33 cellular contexts compared by ENCODE assay signal in genomic region chr2:29275186-29275585, GRCh38.
"Had no signal": no experiment of that assay in that cellular context is flagged by ENCODE, and none has a peak within 500 bp of the region (broad histone marks: within the 10 kb centered on the region; RNA-seq: fewer than 3 reads in every experiment).

No MANE protein-coding gene starts in this region.

- H3K27ac ChIP-seq: adrenal gland, breast epithelium, esophagus muscularis mucosa, foreskin keratinocyte, gastrocnemius medialis had no signal

- H3K9me3 Mint-ChIP-seq: activated CD4-positive, alpha-beta memory T cell treated with anti-CD3 and anti-CD28 coated beads for 36 hours; activated CD4-positive, alpha-beta T cell treated with anti-CD3 and anti-CD28 coated beads, Interleukin-2, amount 10 ng/mL, durations not matched to agents 24 days and 14 days; activated naive CD4-positive, alpha-beta T cell treated with anti-CD3 and anti-CD28 coated beads for 36 hours; activated naive CD4-positive, alpha-beta T cell treated with anti-CD3 and anti-CD28 coated beads, Interleukin-2, amount 50 U/mL, for 24 hours; activated naive CD8-positive, alpha-beta T cell treated with anti-CD3 and anti-CD28 coated beads for 36 hours; activated naive CD8-positive, alpha-beta T cell treated with anti-CD3 and anti-CD28 coated beads, Interleukin-2, amount 50 U/mL, for 24 hours; activated T-helper 1 cell treated with anti-CD3 and anti-CD28 coated beads, Interleukin-12 subunit alpha, Interleukin-12 subunit beta, Interleukin-2, Interleukin-4 antibody, amounts not matched to agents 30 ng/mL and 10 ng/mL and 1 ng/mL, durations not matched to agents 14 hours and 24 hours and 36 hours; activated T-helper 2 cell treated with anti-CD3 and anti-CD28 coated beads, Interferon-gamma antibody, Interleukin-2, Interleukin-4, amounts not matched to agents 10 μg/mL and 5 μg/mL and 100 μg/mL, durations not matched to agents 14 hours and 24 hours and 36 hours; central memory CD8-positive, alpha-beta T cell; effector memory CD8-positive, alpha-beta T cell had no signal

- H3K36me3 Mint-ChIP-seq: activated CD4-positive, alpha-beta memory T cell treated with anti-CD3 and anti-CD28 coated beads for 36 hours; activated CD8-positive, alpha-beta memory T cell treated with anti-CD3 and anti-CD28 coated beads, Interleukin-2, amount 10 ng/mL, durations not matched to agents 7 days and 5 days; activated naive CD4-positive, alpha-beta T cell treated with anti-CD3 and anti-CD28 coated beads, Interleukin-2, amount 50 U/mL, for 24 hours; activated naive CD8-positive, alpha-beta T cell treated with anti-CD3 and anti-CD28 coated beads for 36 hours; brain had no signal

- DNase-seq: activated CD4-positive, alpha-beta memory T cell treated with anti-CD3 and anti-CD28 coated beads for 36 hours; activated CD4-positive, alpha-beta T cell treated with anti-CD3 and anti-CD28 coated beads for 36 hours; activated CD4-positive, alpha-beta T cell treated with anti-CD3 and anti-CD28 coated beads, Interleukin-2, amount 10 ng/mL, durations not matched to agents 24 days and 14 days; activated CD4-positive, CD25-positive, alpha-beta regulatory T cell; activated CD4-positive, CD25-positive, alpha-beta regulatory T cell treated with anti-CD3 and anti-CD28 coated beads, Interleukin-2, amount 50 U/mL, for 72 hours; activated CD8-positive, alpha-beta memory T cell treated with anti-CD3 and anti-CD28 coated beads, Interleukin-2, amount 10 ng/mL, durations not matched to agents 7 days and 5 days; activated CD8-positive, alpha-beta memory T cell treated with anti-CD3 and anti-CD28 coated beads, Interleukin-2, amount 50 U/mL, for 4 hours; activated CD8-positive, alpha-beta T cell treated with anti-CD3 and anti-CD28 coated beads, Interleukin-2, amount 10 ng/mL, durations not matched to agents 7 days and 5 days; activated effector memory CD4-positive, alpha-beta T cell treated with anti-CD3 and anti-CD28 coated beads, Interleukin-2, amount 50 U/mL, for 16 hours; activated naive CD4-positive, alpha-beta T cell treated with anti-CD3 and anti-CD28 coated beads for 36 hours; activated naive CD8-positive, alpha-beta T cell treated with anti-CD3 and anti-CD28 coated beads for 36 hours; activated naive CD8-positive, alpha-beta T cell treated with anti-CD3 and anti-CD28 coated beads, Interleukin-2, amount 50 U/mL, for 24 hours; activated T-cell treated with anti-CD3 and anti-CD28 coated beads, Interleukin-2, amount 50 U/mL, for 1 hour; activated T-cell treated with anti-CD3 and anti-CD28 coated beads, Interleukin-2, amount 50 U/mL, for 48 hours; adrenal gland; amygdala; aorta; cortex of kidney; dermis blood vessel endothelial cell; effector CD4-positive, alpha-beta T cell; effector memory CD8-positive, alpha-beta T cell; erythroblast; foreskin keratinocyte; gastrocnemius medialis; glutamatergic neuron; T-helper 2 cell had no signal

- H3K4me3 Mint-ChIP-seq: activated CD4-positive, alpha-beta memory T cell treated with anti-CD3 and anti-CD28 coated beads for 36 hours; activated CD4-positive, alpha-beta T cell treated with anti-CD3 and anti-CD28 coated beads for 36 hours; activated CD4-positive, alpha-beta T cell treated with anti-CD3 and anti-CD28 coated beads, Interleukin-2, amount 10 ng/mL, durations not matched to agents 24 days and 14 days; activated CD8-positive, alpha-beta memory T cell treated with anti-CD3 and anti-CD28 coated beads, Interleukin-2, amount 10 ng/mL, durations not matched to agents 7 days and 5 days; activated CD8-positive, alpha-beta T cell treated with anti-CD3 and anti-CD28 coated beads, Interleukin-2, amount 10 ng/mL, durations not matched to agents 7 days and 5 days; activated naive CD4-positive, alpha-beta T cell treated with anti-CD3 and anti-CD28 coated beads for 36 hours; activated naive CD4-positive, alpha-beta T cell treated with anti-CD3 and anti-CD28 coated beads, Interleukin-2, amount 50 U/mL, for 24 hours; activated naive CD8-positive, alpha-beta T cell treated with anti-CD3 and anti-CD28 coated beads for 36 hours; activated naive CD8-positive, alpha-beta T cell treated with anti-CD3 and anti-CD28 coated beads, Interleukin-2, amount 50 U/mL, for 24 hours; activated T-helper 1 cell treated with anti-CD3 and anti-CD28 coated beads, Interleukin-12 subunit alpha, Interleukin-12 subunit beta, Interleukin-2, Interleukin-4 antibody, amounts not matched to agents 30 ng/mL and 10 ng/mL and 1 ng/mL, durations not matched to agents 14 hours and 24 hours and 36 hours; brain; central memory CD8-positive, alpha-beta T cell; effector memory CD8-positive, alpha-beta T cell had no signal

- H3K4me1 Mint-ChIP-seq: activated CD4-positive, alpha-beta T cell treated with anti-CD3 and anti-CD28 coated beads for 36 hours; activated CD4-positive, alpha-beta T cell treated with anti-CD3 and anti-CD28 coated beads, Interleukin-2, amount 10 ng/mL, durations not matched to agents 24 days and 14 days; activated CD8-positive, alpha-beta memory T cell treated with anti-CD3 and anti-CD28 coated beads, Interleukin-2, amount 10 ng/mL, durations not matched to agents 7 days and 5 days; activated naive CD4-positive, alpha-beta T cell treated with anti-CD3 and anti-CD28 coated beads, Interleukin-2, amount 50 U/mL, for 24 hours; activated naive CD8-positive, alpha-beta T cell treated with anti-CD3 and anti-CD28 coated beads for 36 hours; activated naive CD8-positive, alpha-beta T cell treated with anti-CD3 and anti-CD28 coated beads, Interleukin-2, amount 50 U/mL, for 24 hours; central memory CD8-positive, alpha-beta T cell had no signal

- H3K27ac Mint-ChIP-seq: activated CD4-positive, alpha-beta memory T cell treated with anti-CD3 and anti-CD28 coated beads for 36 hours; activated CD4-positive, alpha-beta T cell treated with anti-CD3 and anti-CD28 coated beads for 36 hours; activated CD4-positive, alpha-beta T cell treated with anti-CD3 and anti-CD28 coated beads, Interleukin-2, amount 10 ng/mL, durations not matched to agents 24 days and 14 days; activated CD8-positive, alpha-beta memory T cell treated with anti-CD3 and anti-CD28 coated beads, Interleukin-2, amount 10 ng/mL, durations not matched to agents 7 days and 5 days; activated CD8-positive, alpha-beta T cell treated with anti-CD3 and anti-CD28 coated beads, Interleukin-2, amount 10 ng/mL, durations not matched to agents 7 days and 5 days; activated naive CD4-positive, alpha-beta T cell treated with anti-CD3 and anti-CD28 coated beads for 36 hours; activated naive CD4-positive, alpha-beta T cell treated with anti-CD3 and anti-CD28 coated beads, Interleukin-2, amount 50 U/mL, for 24 hours; activated naive CD8-positive, alpha-beta T cell treated with anti-CD3 and anti-CD28 coated beads for 36 hours; activated naive CD8-positive, alpha-beta T cell treated with anti-CD3 and anti-CD28 coated beads, Interleukin-2, amount 50 U/mL, for 24 hours; activated T-helper 1 cell treated with anti-CD3 and anti-CD28 coated beads, Interleukin-12 subunit alpha, Interleukin-12 subunit beta, Interleukin-2, Interleukin-4 antibody, amounts not matched to agents 30 ng/mL and 10 ng/mL and 1 ng/mL, durations not matched to agents 14 hours and 24 hours and 36 hours; activated T-helper 2 cell treated with anti-CD3 and anti-CD28 coated beads, Interferon-gamma antibody, Interleukin-2, Interleukin-4, amounts not matched to agents 10 μg/mL and 5 μg/mL and 100 μg/mL, durations not matched to agents 14 hours and 24 hours and 36 hours; brain; effector memory CD8-positive, alpha-beta T cell had no signal

- ATAC-seq: activated CD4-positive, alpha-beta T cell treated with anti-CD3 and anti-CD28 coated beads for 36 hours; activated CD8-positive, alpha-beta memory T cell treated with anti-CD3 and anti-CD28 coated beads, Interleukin-2, amount 10 ng/mL, durations not matched to agents 7 days and 5 days; activated CD8-positive, alpha-beta T cell treated with anti-CD3 and anti-CD28 coated beads, Interleukin-2, amount 10 ng/mL, durations not matched to agents 7 days and 5 days; activated naive CD8-positive, alpha-beta T cell treated with anti-CD3 and anti-CD28 coated beads, Interleukin-2, amount 50 U/mL, for 24 hours; effector memory CD8-positive, alpha-beta T cell; gastrocnemius medialis had no signal

- H3K4me3 ChIP-seq: adrenal gland, breast epithelium, esophagus muscularis mucosa, gastrocnemius medialis had no signal
